ENCODE assay signal across 15 cellular contexts in the genomic region with DNA sequence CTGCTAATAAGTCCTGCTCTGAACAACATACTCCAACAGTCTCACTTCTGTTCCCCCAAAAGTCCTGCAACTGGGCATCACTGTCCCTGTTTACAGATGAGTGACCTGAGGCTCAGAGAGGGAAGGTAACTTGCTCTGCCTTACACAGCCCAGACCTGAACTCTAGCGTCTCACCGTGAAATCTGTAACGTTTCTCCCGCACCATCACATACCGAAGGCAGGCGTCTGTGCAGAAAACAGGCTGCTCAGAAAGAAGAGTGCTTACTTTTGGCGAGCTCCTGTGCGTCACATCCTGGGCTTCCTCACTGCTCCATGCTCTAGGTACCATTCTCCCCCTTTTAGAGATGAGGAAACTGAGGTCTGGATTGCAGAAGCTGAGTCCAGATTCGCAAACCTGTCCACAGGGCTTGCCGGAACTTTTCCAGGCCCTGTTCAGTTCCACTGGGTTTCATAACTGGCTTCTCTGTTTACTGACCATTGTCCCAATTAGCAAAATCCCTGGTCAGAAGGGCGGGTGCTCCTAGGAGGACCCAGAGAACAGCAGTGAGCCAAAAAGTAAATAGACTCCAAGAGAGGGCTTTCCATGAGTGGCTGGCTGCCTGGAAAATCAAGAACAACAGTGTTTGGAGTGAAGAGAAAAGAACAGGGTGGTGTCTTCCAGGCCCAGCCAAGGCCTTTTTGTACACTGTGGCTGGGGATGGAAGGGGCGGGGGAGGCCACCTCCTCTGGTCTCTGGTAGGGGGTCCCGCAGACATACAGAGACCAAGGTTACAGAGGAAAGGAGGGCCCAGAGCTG. TPM values are rescaled to one million over a fixed set of nuclear protein-coding genes. Genes with fewer than 3 reads are reported as not detected.
DNase-seq lines count a peak whose midpoint lies in the region; ATAC-seq and TF ChIP-seq lines count a peak whose summit lies in the region.
"Had no signal": no experiment of that assay in that cellular context is flagged by ENCODE, and none has a peak within 500 bp of the region (broad histone marks: within the 10 kb centered on the region; RNA-seq: fewer than 3 reads in every experiment).

No MANE protein-coding gene starts in this region.

- no peaks in the 10 kb centered on the region for H3K27me3 Mint-ChIP-seq in Caco-2 (ENCODE audit: insufficient read depth, unreplicated experiment)

- H3K27ac Mint-ChIP-seq in Caco-2 (ENCODE audit: unreplicated experiment): peak overlapping the region; percentile 37

- in situ Hi-C loops in GM13976 (cut with MboI; ENCODE audit: low sequenced_read_pairs, unreplicated experiment): no loop called here

- H3K9ac ChIP-seq in skeletal muscle tissue (ENCODE audit: low read depth in 1 of 3, low read length in 3 of 3): peak overlapping the region in 2 of 3 donors; percentile 60 to 63

- H3K4me3 Mint-ChIP-seq in Caco-2 (ENCODE audit: unreplicated experiment): no peak overlapping the region

- peaks cover 2% of the 10 kb centered on the region for H3K36me3 ChIP-seq in Caco-2 (ENCODE audit: control insufficient read depth, insufficient read depth, low read length)
- no peaks in the 10 kb centered on the region for H3K36me3 ChIP-seq in esophagus (ENCODE audit: control insufficient read depth in 2 of 2, insufficient read depth in 2 of 2, low read length in 1 of 2)
- H3K36me3 ChIP-seq in skeletal muscle tissue (ENCODE audit: control insufficient read depth in 3 of 3, insufficient read depth in 3 of 3, low read length in 3 of 3): peaks cover 0 to 2% (median 0%) of the 10 kb centered on the region in 3 donors

- intact Hi-C loops in Caco-2 (cut with micrococcal nuclease; ENCODE audit: unreplicated experiment): no loop called here
- intact Hi-C loops in lower leg skin (cut with DNase I; ENCODE audit: low total_unique reads): no loop called here

- H3K4me1 ChIP-seq in Caco-2 (peaks cover 39% of the 10 kb centered on the region), esophagus (ENCODE audit: control insufficient read depth in 2 of 2, insufficient read depth in 2 of 2, low read length in 1 of 2) (peaks cover 14 to 16% of the 10 kb centered on the region in 2 donors), skeletal muscle tissue (ENCODE audit: control insufficient read depth in 3 of 3, insufficient read depth in 3 of 3, low read length in 3 of 3) (peaks cover 63 to 69% (median 68%) of the 10 kb centered on the region in 3 donors)

- POLR2A ChIA-PET in Caco-2 (lab: Charles Lee): no interaction called here

- H3K27ac ChIP-seq in esophagus (ENCODE audit: low read depth in 2 of 2, low read length in 1 of 2): peak overlapping the region; percentile 88 to 94
- peak overlapping the region; percentile 84 for H3K27ac ChIP-seq in skeletal muscle tissue (ENCODE audit: low read depth, low read length)
- H3K27ac ChIP-seq: SK-N-MC had no signal

- no peak for ATAC-seq in GM21529 (IDR thresholded peaks at IDR 0.05; ENCODE audit: unreplicated experiment)
- ATAC-seq in HG03571 (IDR thresholded peaks at IDR 0.05; ENCODE audit: unreplicated experiment): no peak
- ATAC-seq: mucosa of descending colon had no signal

- CTCF ChIA-PET in Caco-2 (lab: Charles Lee): no interaction called here

- H3K4me1 Mint-ChIP-seq in Caco-2 (ENCODE audit: low read depth, unreplicated experiment): peaks cover 30% of the 10 kb centered on the region

- TF ChIP-seq CTCF in Caco-2 (IDR thresholded peaks at IDR 0.05; ENCODE audit: insufficient read depth in 1 of 2, low read depth in 1 of 2, low read length in 1 of 2, severe bottlenecking in 1 of 2, unreplicated experiment in 1 of 2) (no peak), lower leg skin (IDR thresholded peaks at IDR 0.05) (no peak), GM13976 (IDR thresholded peaks at IDR 0.05; ENCODE audit: borderline replicate concordance, control extremely low read depth, extremely low read depth, insufficient read depth, missing control alignments) (no peak)

- no peaks in the 10 kb centered on the region for H3K9me3 Mint-ChIP-seq in Caco-2 (ENCODE audit: unreplicated experiment)

- no peak for TF ChIP-seq POLR2A in lower leg skin (IDR thresholded peaks at IDR 0.05)

- no peak overlapping the region for H3K4me3 ChIP-seq in Caco-2 (ENCODE audit: low read depth, low read length)
- H3K4me3 ChIP-seq in esophagus (ENCODE audit: low read depth in 1 of 2, low read length in 2 of 2): no peak overlapping the region
- H3K4me3 ChIP-seq in lower leg skin (ENCODE audit: low read depth, poor library complexity, severe bottlenecking): no peak overlapping the region
- peak overlapping the region in 2 of 3 donors; percentile 7 to 12 for H3K4me3 ChIP-seq in skeletal muscle tissue (ENCODE audit: low read length in 3 of 3)
- H3K4me3 ChIP-seq: mucosa of descending colon, SK-N-MC had no signal

- no TSS peak for BruUV-seq in Caco-2 (replicated peaks; lab: Mats Ljungman, UMichigan)

- DNase-seq in Caco-2 (no peak), lower leg skin (ENCODE audit: low spot score in 2 of 2) (peak; percentile 80 to 90), SKM-1 treated with dmso at 0.1 percent for 144 hours (lab: John Stamatoyannopoulos, UW; ENCODE audit: unreplicated experiment) (no peak), GM13976 (ENCODE audit: low spot score) (no peak)
- DNase-seq: activated CD4-positive, alpha-beta T cell treated with anti-CD3 and anti-CD28 coated beads for 1 hour; dermis blood vessel endothelial cell; DMS79 treated with DMSO at 0.1 percent for 48 hours; NCI-H69; stimulated activated CD4-positive, alpha-beta T cell treated with anti-CD3 and anti-CD28 coated beads, Interleukin-15, amount 100 ng/mL, for 24 hours had no signal

- 76 to 78% methylated on average over 13 of the region's 13 CpGs for WGBS in esophagus, 2 donors
- WGBS in lower leg skin, 2 donors: 66 to 75% methylated on average over 13 of the region's 13 CpGs

- H3K27me3 ChIP-seq in Caco-2 (replicated peaks; ENCODE audit: control insufficient read depth, insufficient read depth, low read length): no peaks in the 10 kb centered on the region
- H3K27me3 ChIP-seq in esophagus (ENCODE audit: control insufficient read depth in 1 of 2, insufficient read depth in 2 of 2, low read length in 2 of 2): no peaks in the 10 kb centered on the region
- no peaks in the 10 kb centered on the region for H3K27me3 ChIP-seq in skeletal muscle tissue (ENCODE audit: control insufficient read depth in 3 of 3, insufficient read depth in 3 of 3, low read length in 3 of 3)

- H3K36me3 Mint-ChIP-seq in Caco-2 (ENCODE audit: insufficient read depth, unreplicated experiment): no peaks in the 10 kb centered on the region

- H3K9me3 ChIP-seq in Caco-2: no peaks in the 10 kb centered on the region
- no peaks in the 10 kb centered on the region for H3K9me3 ChIP-seq in esophagus (ENCODE audit: control insufficient read depth in 2 of 2, insufficient read depth in 1 of 2, low read depth in 1 of 2, low read length in 1 of 2)
- no peaks in the 10 kb centered on the region for H3K9me3 ChIP-seq in skeletal muscle tissue (ENCODE audit: control insufficient read depth in 3 of 3, low read length in 3 of 3)
- H3K9me3 ChIP-seq: mucosa of descending colon had no signal

RNA-seq across cellular contexts. Expression of a gene that starts 27.1 kb away (rescaled TPM):
- total RNA-seq in Caco-2 (2022): 99.6 and 100 TPM in 2 replicates
- polyA plus RNA-seq in esophagus: 100 to 1,000 TPM; 198 to 418 TPM
- total RNA-seq in lower leg skin: 1,000 to 10,000 TPM in 2 of 4 donors, 100 to 1,000 TPM in 2; 835 to 2,031 (median 1,042) TPM
- total RNA-seq in skeletal muscle tissue: 342 TPM

Comparison
In these comparisons a context has a peak if more than half of its experiments do, and no peak if none do; other contexts are left out.
1. DNase-seq: peak in lower leg skin (2 of 2); none in Caco-2 (0 of 2), SKM-1 treated with dmso at 0.1 percent for 144 hours (single experiment) and GM13976 (single experiment).
2. H3K4me3 ChIP-seq: peak in skeletal muscle tissue (2 of 3); none in Caco-2 (single experiment), esophagus (0 of 2) and lower leg skin (single experiment).